ENCODE assay signal across 21 cellular contexts in genomic region chr4:8250167-8250566, GRCh38. TPM values are rescaled to one million over a fixed set of nuclear protein-coding genes. Genes with fewer than 3 reads are reported as not detected.
DNase-seq lines count a peak whose midpoint lies in the region; ATAC-seq, FAIRE-seq and TF ChIP-seq lines count a peak whose summit lies in the region.
"Had no signal": no experiment of that assay in that cellular context is flagged by ENCODE, and none has a peak within 500 bp of the region (broad histone marks: within the 10 kb centered on the region; RNA-seq: fewer than 3 reads in every experiment).

No MANE protein-coding gene starts in this region.

- peak overlapping the region; percentile 11 for H2AK5ac ChIP-seq in trophoblast cell (ENCODE audit: low read length)

- H3K9me3 ChIP-seq in kidney (ENCODE audit: control insufficient read depth in 1 of 2, low read length in 2 of 2), result no peaks in the 10 kb centered on the region
- peaks cover 2% of the 10 kb centered on the region for H3K9me3 ChIP-seq in trophoblast cell (ENCODE audit: insufficient read depth, low read depth, low read length)
- H3K9me3 ChIP-seq: BLaER1, HAP-1 had no signal

- no peak overlapping the region for H3K4me2 ChIP-seq in trophoblast cell (ENCODE audit: low read length)
- H3K4me2 ChIP-seq: BLaER1 had no signal

- H2AFZ ChIP-seq in trophoblast cell (ENCODE audit: insufficient read depth, low read length, poor library complexity), result no peak overlapping the region
- H2AFZ ChIP-seq: GM23248 had no signal

- no peak overlapping the region for H3K4me3 ChIP-seq in kidney (ENCODE audit: low read length in 2 of 2)
- H3K4me3 ChIP-seq in trophoblast cell (ENCODE audit: low read depth, low read length), result no peak overlapping the region
- H3K4me3 ChIP-seq: BLaER1, GM12878, GM23248, HAP-1 had no signal

- ATAC-seq in Right ventricle myocardium inferior (no peak), Right ventricle myocardium superior (ENCODE audit: poor library complexity) (no peak), GM19452 (IDR thresholded peaks at IDR 0.05; ENCODE audit: unreplicated experiment) (no peak)
- ATAC-seq: CD8-positive, alpha-beta T cell; GM12878 had no signal

- no CpG with 5 or more reads among the region's 5 CpGs for WGBS in trophoblast cell (ENCODE audit: extremely low coverage, insufficient coverage, insufficient read length)

- no peak overlapping the region for H2BK120ac ChIP-seq in trophoblast cell (ENCODE audit: insufficient read depth, low read length, poor library complexity)

- no peaks in the 10 kb centered on the region for H3K36me3 ChIP-seq in kidney (ENCODE audit: control insufficient read depth in 1 of 2, insufficient read depth in 2 of 2, low read length in 2 of 2)
- H3K36me3 ChIP-seq in trophoblast cell (ENCODE audit: control insufficient read depth in 1 of 2, insufficient read depth in 2 of 2, low read length in 2 of 2), result no peaks in the 10 kb centered on the region
- H3K36me3 ChIP-seq: BLaER1, HAP-1 had no signal

- intact Hi-C loops in Right ventricle myocardium inferior (cut with DNase I) (no loop called here), Right ventricle myocardium superior (cut with DNase I) (no loop called here), kidney (cut with DNase I) (no loop called here)

- H3K9ac ChIP-seq in kidney (ENCODE audit: low read length in 2 of 2) (no peak overlapping the region), trophoblast cell (ENCODE audit: low read length) (peak overlapping the region; percentile 6)
- H3K9ac ChIP-seq: BLaER1, GM23248 had no signal

- H3K14ac ChIP-seq in trophoblast cell (ENCODE audit: low read length), result no peak overlapping the region

- H4K12ac ChIP-seq in trophoblast cell (ENCODE audit: low read depth, low read length), result no peak overlapping the region

- no peaks in the 10 kb centered on the region for H3K27me3 ChIP-seq in trophoblast cell (ENCODE audit: insufficient read depth, low read length)
- H3K27me3 ChIP-seq: BLaER1 had no signal

- no peak for TF ChIP-seq CTCF in kidney (IDR thresholded peaks at IDR 0.05; ENCODE audit: borderline replicate concordance, extremely low read depth, insufficient read depth)

- H2BK12ac ChIP-seq in trophoblast cell (ENCODE audit: low read length), result no peak overlapping the region

- no peak overlapping the region for H2BK5ac ChIP-seq in trophoblast cell (ENCODE audit: low read depth, low read length, poor library complexity)

- H3K27ac ChIP-seq in kidney (ENCODE audit: low read depth in 2 of 2, low read length in 2 of 2), result no peak overlapping the region
- H3K27ac ChIP-seq in trophoblast cell (ENCODE audit: low read depth, low read length), result no peak overlapping the region
- H3K27ac ChIP-seq: 22Rv1, BLaER1, GM23248 had no signal

- FAIRE-seq in kidney (lab: Jason Lieb, UNC), result no peak
- FAIRE-seq: GM12878, GM19239 had no signal

- H3K4me1 ChIP-seq in kidney (ENCODE audit: control insufficient read depth in 1 of 2, insufficient read depth in 1 of 2, low read depth in 1 of 2, low read length in 2 of 2) (peaks cover 4 to 5% of the 10 kb centered on the region in 2 donors), trophoblast cell (ENCODE audit: control insufficient read depth in 1 of 2, insufficient read depth in 2 of 2, low read length in 2 of 2) (peaks cover 42 to 45% of the 10 kb centered on the region in 2 experiments)
- H3K4me1 ChIP-seq: HAP-1 had no signal

- peak overlapping the region; percentile 21 for H4K91ac ChIP-seq in trophoblast cell (ENCODE audit: low read depth, low read length)

- H3K79me2 ChIP-seq in trophoblast cell (ENCODE audit: control insufficient read depth, insufficient read depth, low read length, poor library complexity), result peaks cover 2% of the 10 kb centered on the region

- H3K79me1 ChIP-seq in trophoblast cell (ENCODE audit: low read length), result peaks cover 43% of the 10 kb centered on the region

- H3K18ac ChIP-seq in trophoblast cell (ENCODE audit: low read length), result no peak overlapping the region

- no peak overlapping the region for H3K23ac ChIP-seq in trophoblast cell (ENCODE audit: low read length)

- peak; percentile 49 for DNase-seq in Right ventricle myocardium inferior (ENCODE audit: missing footprints)
- DNase-seq in Right ventricle myocardium superior, result no peak
- peak; percentile 52 for DNase-seq in kidney
- no peak for DNase-seq in trophoblast cell
- no peak for DNase-seq in KG1 (lab: John Stamatoyannopoulos, UW)
- DNase-seq in ureter (ENCODE audit: low spot score), result no peak
- DNase-seq: Calu3; CD8-positive, alpha-beta T cell; DMS53; DND-41; EL; GM23248 had no signal

- no peak overlapping the region for H4K8ac ChIP-seq in trophoblast cell (ENCODE audit: low read depth, low read length)

- H3K4ac ChIP-seq in trophoblast cell (ENCODE audit: low read depth, low read length), result no peak overlapping the region

RNA-seq across cellular contexts. Expression of gene HTRA3, which starts 19.4 kb away (rescaled TPM):
- 131 TPM for total RNA-seq in Right ventricle myocardium inferior
- 123 TPM for total RNA-seq in Right ventricle myocardium superior
- total RNA-seq in kidney, result 1.7 TPM
- 6.5 TPM for polyA plus RNA-seq in kidney (ENCODE audit: insufficient read depth, low read depth, low replicate concordance)
- 31.1 and 33.0 TPM in 2 replicates for polyA plus RNA-seq in trophoblast cell (2013)
- 17.5 TPM for total RNA-seq in ureter
- total RNA-seq: Calu3; CD8-positive, alpha-beta T cell; HT-29 had no signal
- polyA plus RNA-seq: CD14-positive monocyte had no signal

RNA-seq across cellular contexts. Expression of gene SH3TC1, which starts 51.1 kb away (rescaled TPM):
- 11.2 TPM for total RNA-seq in Right ventricle myocardium inferior
- total RNA-seq in Right ventricle myocardium superior, result 8.2 TPM
- 127 TPM for total RNA-seq in kidney
- polyA plus RNA-seq in kidney (ENCODE audit: insufficient read depth, low read depth, low replicate concordance), result 43.1 TPM
- polyA plus RNA-seq in trophoblast cell (2013), result 12.8 and 13.1 TPM in 2 replicates
- 87.0 TPM for total RNA-seq in ureter
- total RNA-seq: G401 had no signal

Comparison
In these comparisons a context has a peak if more than half of its experiments do, and no peak if none do; other contexts are left out.
1. DNase-seq: peak in Right ventricle myocardium inferior (single experiment) and kidney (single experiment); none in Right ventricle myocardium superior (single experiment), trophoblast cell (0 of 2), KG1 (single experiment) and ureter (single experiment).